ENCODE assay signal across 8 cellular contexts in the genomic region with DNA sequence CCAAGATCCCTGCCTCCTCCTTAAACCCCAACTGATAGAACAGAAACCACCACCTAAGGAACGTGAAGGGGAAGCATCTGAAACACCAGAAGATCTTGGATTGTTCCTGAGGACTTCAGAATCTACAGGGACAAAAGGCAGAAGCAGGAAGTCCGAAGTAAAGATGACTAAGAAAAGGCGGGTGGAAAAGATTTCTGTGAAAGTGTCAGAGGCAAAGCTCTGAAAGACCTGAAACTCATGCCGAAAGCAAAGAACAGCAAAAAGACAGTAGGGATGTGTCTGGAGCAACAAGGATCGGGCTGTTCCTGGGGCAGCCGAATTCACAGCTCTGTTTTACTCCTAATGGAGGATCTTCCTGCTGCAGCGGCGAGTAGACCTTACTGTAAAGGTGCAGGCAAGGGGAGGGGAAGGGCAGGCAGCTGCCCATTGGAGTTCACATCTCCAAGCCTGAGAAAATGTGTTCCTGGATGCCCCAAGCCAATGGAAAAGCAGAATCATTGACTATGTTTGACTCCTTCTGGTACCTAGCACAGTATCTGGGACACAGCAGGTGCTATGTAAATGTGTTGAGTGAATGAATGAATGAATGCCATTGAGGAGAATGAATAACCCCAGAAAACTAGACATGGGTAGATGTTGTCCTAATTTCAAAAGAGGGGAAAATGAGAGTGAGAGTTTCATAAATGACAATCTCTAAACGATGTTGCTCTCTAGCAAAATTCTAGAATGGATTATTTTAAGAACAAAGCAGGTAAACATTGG. TPM values are rescaled to one million over a fixed set of nuclear protein-coding genes. Genes with fewer than 3 reads are reported as not detected.
DNase-seq lines count a peak whose midpoint lies in the region; ATAC-seq, FAIRE-seq and TF ChIP-seq lines count a peak whose summit lies in the region.

No MANE protein-coding gene starts in this region.

- H3K4me3 Mint-ChIP-seq in immature natural killer cell, result peak overlapping the region; percentile 96 to 99 (median 98)

- H3K4me1 Mint-ChIP-seq in immature natural killer cell, result peaks cover 53 to 56% of the 10 kb centered on the region in 2 donors

- no peak for TF ChIP-seq CTCF in LNCaP clone FGC (IDR thresholded peaks at IDR 0.05; ENCODE audit: control insufficient read depth, extremely low read depth, insufficient read depth)

- no peak for FAIRE-seq in H54 (lab: Jason Lieb, UNC)

- H3K27ac Mint-ChIP-seq in immature natural killer cell, result peak overlapping the region; percentile 91 to 98 (median 96)

- H3K9me3 Mint-ChIP-seq in immature natural killer cell, result no peaks in the 10 kb centered on the region

- peak overlapping the region; percentile 55 for H3K4me3 ChIP-seq in LNCaP clone FGC (ENCODE audit: low read depth, low read length)

- no peak for DNase-seq in activated CD4-positive, CD25-positive, alpha-beta regulatory T cell treated with anti-CD3 and anti-CD28 coated beads, Interleukin-2, amount 50 U/mL, for 72 hours
- DNase-seq in LNCaP clone FGC (ENCODE audit: low read depth), result no peak
- DNase-seq in immature natural killer cell, result no peak
- DNase-seq in stimulated activated CD8-positive, alpha-beta memory T cell treated with anti-CD3 and anti-CD28 coated beads, Interleukin-4, amount 100 ng/mL, for 48 hours, result peak; percentile 34
- DNase-seq in H54 (ENCODE audit: insufficient read length, low spot score), result no peak
- DNase-seq in NCI-H446 treated with DMSO at 0.1 percent for 48 hours (lab: John Stamatoyannopoulos, UW), result no peak

- no peaks in the 10 kb centered on the region for H3K36me3 Mint-ChIP-seq in immature natural killer cell

- no peak for TF ChIP-seq POLR2A in H54 (IDR thresholded peaks at IDR 0.05; ENCODE audit: low read depth, low read length)

- ATAC-seq in activated CD4-positive, CD25-positive, alpha-beta regulatory T cell treated with anti-CD3 and anti-CD28 coated beads, Interleukin-2, amount 50 U/mL, for 24 hours, result peak; percentile 2 to 3

- peaks cover 19 to 23% (median 21%) of the 10 kb centered on the region in 3 donors for H3K27me3 Mint-ChIP-seq in immature natural killer cell (ENCODE audit: low read depth in 3 of 3)

- H3K27ac ChIP-seq in angular gyrus (ENCODE audit: low read depth, low read length), result peak overlapping the region; percentile 56

RNA-seq across cellular contexts. Expression of a gene that starts 40.4 kb away (rescaled TPM):
- 100 to 1,000 TPM in 2 of 3 donors, 10 to 100 TPM in 1; 84.4 to 160 (median 125) TPM for polyA plus RNA-seq in immature natural killer cell
